In the genomic region with DNA sequence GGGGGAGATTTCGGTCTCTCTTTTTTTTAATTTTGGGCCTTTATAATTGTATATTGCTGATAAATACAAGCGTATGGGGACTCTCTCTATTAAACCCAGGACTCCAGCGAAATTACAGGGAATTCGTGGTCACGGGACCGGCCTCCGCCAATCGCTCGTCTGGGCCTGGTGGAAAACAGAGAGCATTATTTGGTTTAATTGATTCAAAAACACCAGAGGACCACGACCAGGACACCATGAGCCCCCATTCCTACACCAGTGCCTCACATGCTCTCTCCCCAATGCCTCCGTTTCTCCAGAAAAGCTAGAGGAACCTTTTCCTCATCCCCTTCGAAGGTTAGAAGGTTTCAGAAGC, we compare ENCODE assay signal across 8 cellular contexts.
DNase-seq lines count a peak whose midpoint lies in the region.

Gene HOXB2, minus strand, starts transcription at position 88 of the 355 bp plus-strand sequence. CDS start 198 bp downstream, outside the sequence.

- H3K27ac ChIP-seq in duodenal mucosa (ENCODE audit: low read depth, low read length) = peak within 1 kb of the TSS; percentile 79
- H3K27ac ChIP-seq in muscle layer of colon (ENCODE audit: low read depth, low read length) = peak within 1 kb of the TSS; percentile 99

- H3K4me1 ChIP-seq in duodenal mucosa (ENCODE audit: control insufficient read depth in 1 of 2, insufficient read depth in 2 of 2, low read length in 2 of 2) = peaks cover 0 to 6% of the 10 kb centered on the region in 2 donors
- peaks cover 57% of the 10 kb centered on the region for H3K4me1 ChIP-seq in muscle layer of colon (ENCODE audit: insufficient read depth, low read length)

- peak; percentile 62 for DNase-seq in ELF-1 (ENCODE audit: low read depth, low spot score)
- peak; percentile 51 for DNase-seq in NCI-H2196 (lab: John Stamatoyannopoulos, UW; ENCODE audit: unreplicated experiment)
- no peak for DNase-seq in central memory CD4-positive, alpha-beta T cell
- DNase-seq in SIG-M5 treated with dmso at 0.1 percent for 504 hours (lab: John Stamatoyannopoulos, UW; ENCODE audit: unreplicated experiment) = no peak
- no peak for DNase-seq in head of caudate nucleus
- DNase-seq in DMS53 treated with DMSO at 0.1 percent for 48 hours (lab: John Stamatoyannopoulos, UW; ENCODE audit: unreplicated experiment) = no peak

- peak within 1 kb of the TSS; percentile 30 to 68 for H3K9ac ChIP-seq in duodenal mucosa (ENCODE audit: low read depth in 1 of 2, low read length in 2 of 2)
- peak within 1 kb of the TSS; percentile 99 for H3K9ac ChIP-seq in muscle layer of colon (ENCODE audit: low read length)

- H3K27me3 ChIP-seq in duodenal mucosa (ENCODE audit: control insufficient read depth in 1 of 2, insufficient read depth in 2 of 2, low read length in 2 of 2) (peaks cover 44 to 80% of the 10 kb centered on the region in 2 donors), muscle layer of colon (ENCODE audit: control insufficient read depth in 1 of 2, insufficient read depth in 2 of 2, low read length in 2 of 2) (no peaks in the 10 kb centered on the region)

- H3K9me3 ChIP-seq in duodenal mucosa (ENCODE audit: control insufficient read depth in 1 of 2, low read length in 2 of 2) (no peaks in the 10 kb centered on the region), muscle layer of colon (ENCODE audit: low read length) (no peaks in the 10 kb centered on the region)

- peak within 1 kb of the TSS; percentile 69 to 72 for H3K4me3 ChIP-seq in duodenal mucosa (ENCODE audit: low read depth in 1 of 2, low read length in 2 of 2)
- H3K4me3 ChIP-seq in muscle layer of colon (ENCODE audit: low read depth in 1 of 2, low read length in 2 of 2) = peak within 1 kb of the TSS; percentile 78 to 96

- intact Hi-C loops in head of caudate nucleus (cut with DNase I) = no loop called here

- H3K36me3 ChIP-seq in duodenal mucosa (ENCODE audit: control insufficient read depth in 1 of 2, insufficient read depth in 2 of 2, low read length in 2 of 2) (no peaks in the 10 kb centered on the region), muscle layer of colon (ENCODE audit: insufficient read depth, low read length) (peaks cover 5% of the 10 kb centered on the region)

Comparison
In these comparisons a context has a peak if more than half of its experiments do, and no peak if none do; other contexts are left out.
1. DNase-seq: peak in ELF-1 (single experiment) and NCI-H2196 (single experiment); none in central memory CD4-positive, alpha-beta T cell (single experiment), SIG-M5 treated with dmso at 0.1 percent for 504 hours (single experiment), head of caudate nucleus (0 of 42) and DMS53 treated with DMSO at 0.1 percent for 48 hours (single experiment).